8 cellular contexts compared by ENCODE assay signal in genomic region chr18:11906926-11907874, GRCh38. TPM values are rescaled to one million over a fixed set of nuclear protein-coding genes. Genes with fewer than 3 reads are reported as not detected.
DNase-seq lines count a peak whose midpoint lies in the region; ATAC-seq, FAIRE-seq and TF ChIP-seq lines count a peak whose summit lies in the region.

No MANE protein-coding gene starts in this region.

- peak overlapping the region; percentile 88 for H3K4me3 Mint-ChIP-seq in activated CD4-positive, alpha-beta T cell treated with anti-CD3 and anti-CD28 coated beads for 36 hours
- peak overlapping the region; percentile 92 for H3K4me3 Mint-ChIP-seq in activated naive CD8-positive, alpha-beta T cell treated with anti-CD3 and anti-CD28 coated beads, Interleukin-2, amount 50 U/mL, for 24 hours

- TF ChIP-seq CTCF in HepG2 (CRISPR knock-in tag; IDR thresholded peaks at IDR 0.05) (no peak), thyroid gland (IDR thresholded peaks at IDR 0.05) (no peak)

- CTCF ChIA-PET in activated CD4-positive, alpha-beta T cell treated with anti-CD3 and anti-CD28 coated beads for 36 hours (lab: Charles Lee): no interaction called here
- CTCF ChIA-PET in HepG2 (lab: Yijun Ruan, JAX; ENCODE audit: low intra/inter-chr PET ratio, low total read pairs): no interaction called here

- peaks cover 30% of the 10 kb centered on the region for H3K4me1 ChIP-seq in HepG2 (ENCODE audit: insufficient read depth, low read length)
- H3K4me1 ChIP-seq in thyroid gland: peaks cover 20 to 24% of the 10 kb centered on the region in 2 donors

- no peaks in the 10 kb centered on the region for H3K79me2 ChIP-seq in HepG2 (ENCODE audit: insufficient read depth, low read length)

- H4K20me1 ChIP-seq in HepG2 (ENCODE audit: insufficient read depth, low read length): no peaks in the 10 kb centered on the region

- H3K4me3 ChIP-seq in HepG2 (replicated peaks in 1 of 3; ENCODE audit: insufficient read depth in 1 of 3, low read depth in 2 of 3, low read length in 3 of 3) (peak overlapping the region; percentile 68 to 86 (median 82)), thyroid gland (replicated peaks in 1 of 3) (peak overlapping the region in 2 of 3 donors; percentile 18 to 77)

- POLR2A ChIA-PET in activated CD4-positive, alpha-beta T cell treated with anti-CD3 and anti-CD28 coated beads for 36 hours (lab: Charles Lee): no interaction called here
- POLR2A ChIA-PET in HepG2 (lab: Yijun Ruan, JAX): interaction anchor here (0.7 to 3.3 kb wide), 3 partner anchors 17 to 88 kb away, joined by 3 to 13 read pairs (median 3); no protein-coding TSS in a partner anchor

- intact Hi-C loops in activated CD4-positive, alpha-beta T cell treated with anti-CD3 and anti-CD28 coated beads for 36 hours (cut with DNase I, micrococcal nuclease): loop anchor here in 1 of 2 experiments (5.0 kb wide), 1 partner anchor 1995 kb away; the partner anchor contains the start of gene VAPA
- intact Hi-C loops in HepG2 (cut with micrococcal nuclease; ENCODE audit: unreplicated experiment): loop anchor here (5.0 to 10.0 kb wide), 2 partner anchors 35 to 52 kb away; partner anchors contain the start of gene CHMP1B
- intact Hi-C loops in thyroid gland (cut with DNase I): loop anchor here (10.0 kb wide), 1 partner anchor 52 kb away; the partner anchor contains the start of gene CHMP1B

- no TSS peak for BruUV-seq in HepG2 (replicated peaks; lab: Mats Ljungman, UMichigan)

- H3K27ac Mint-ChIP-seq in activated CD4-positive, alpha-beta T cell treated with anti-CD3 and anti-CD28 coated beads for 36 hours: peak overlapping the region; percentile 94
- H3K27ac Mint-ChIP-seq in activated naive CD8-positive, alpha-beta T cell treated with anti-CD3 and anti-CD28 coated beads, Interleukin-2, amount 50 U/mL, for 24 hours: peak overlapping the region; percentile 89

- no peak for ATAC-seq in activated CD4-positive, alpha-beta T cell treated with anti-CD3 and anti-CD28 coated beads for 36 hours
- no peak for ATAC-seq in activated naive CD8-positive, alpha-beta T cell treated with anti-CD3 and anti-CD28 coated beads, Interleukin-2, amount 50 U/mL, for 24 hours
- no peak for ATAC-seq in HepG2
- no peak for ATAC-seq in HG03571 (IDR thresholded peaks at IDR 0.05; ENCODE audit: unreplicated experiment)

- no peak for FAIRE-seq in HepG2 (lab: Jason Lieb, UNC)

- no peak for TF ChIP-seq RAD21 in HepG2 (CRISPR knock-in tag; IDR thresholded peaks at IDR 0.05)

- peak; percentile 21 for DNase-seq in activated CD4-positive, alpha-beta T cell treated with anti-CD3 and anti-CD28 coated beads for 36 hours
- no peak for DNase-seq in activated CD4-positive, alpha-beta T cell treated with anti-CD3 and anti-CD28 coated beads for 4 hours
- peak; percentile 7 for DNase-seq in activated naive CD8-positive, alpha-beta T cell treated with anti-CD3 and anti-CD28 coated beads, Interleukin-2, amount 50 U/mL, for 24 hours
- no peak for DNase-seq in HepG2 (ENCODE audit: low spot score)
- DNase-seq in thyroid gland: peak; percentile 16 to 28
- DNase-seq in COLO668 (lab: John Stamatoyannopoulos, UW; ENCODE audit: unreplicated experiment): no peak
- no peak for DNase-seq in islet precursor cell

- peak overlapping the region; percentile 83 for H3K4me2 ChIP-seq in HepG2 (ENCODE audit: low read depth, low read length)

- no peaks in the 10 kb centered on the region for H3K9me3 Mint-ChIP-seq in activated CD4-positive, alpha-beta T cell treated with anti-CD3 and anti-CD28 coated beads for 36 hours (ENCODE audit: low read depth)
- no peaks in the 10 kb centered on the region for H3K9me3 Mint-ChIP-seq in activated naive CD8-positive, alpha-beta T cell treated with anti-CD3 and anti-CD28 coated beads, Interleukin-2, amount 50 U/mL, for 24 hours

- H3K36me3 ChIP-seq in HepG2 (replicated peaks in 1 of 2; ENCODE audit: control insufficient read depth in 1 of 2, insufficient read depth in 2 of 2, low read length in 2 of 2) (no peaks in the 10 kb centered on the region), thyroid gland (no peaks in the 10 kb centered on the region)

- TF ChIP-seq EP300 in HepG2 (IDR thresholded peaks at IDR 0.05; ENCODE audit: low read depth in 2 of 2, low read length in 2 of 2) (no peak), HepG2 (CRISPR knock-in tag; IDR thresholded peaks at IDR 0.05; ENCODE audit: borderline replicate concordance) (no peak)

- H3K27me3 ChIP-seq in HepG2 (ENCODE audit: control insufficient read depth in 1 of 2, insufficient read depth in 2 of 2, low read length in 2 of 2) (no peaks in the 10 kb centered on the region; a peak in 1 of 5 replicates), thyroid gland (no peaks in the 10 kb centered on the region)

- H3K4me1 Mint-ChIP-seq in activated CD4-positive, alpha-beta T cell treated with anti-CD3 and anti-CD28 coated beads for 36 hours: peaks cover 18% of the 10 kb centered on the region
- H3K4me1 Mint-ChIP-seq in activated naive CD8-positive, alpha-beta T cell treated with anti-CD3 and anti-CD28 coated beads, Interleukin-2, amount 50 U/mL, for 24 hours: peaks cover 24% of the 10 kb centered on the region

- WGBS in HepG2 (ENCODE audit: low lambda C conversion rate): 72% methylated on average over 20 of the region's 20 CpGs
- WGBS in thyroid gland, 2 donors: 62 to 64% methylated on average over 20 of the region's 20 CpGs

- no peak for TF ChIP-seq POLR2A in HepG2 (IDR thresholded peaks at IDR 0.05; ENCODE audit: insufficient read depth in 1 of 2, low read depth in 2 of 2, low read length in 2 of 2)
- no peak for TF ChIP-seq POLR2A in thyroid gland (IDR thresholded peaks at IDR 0.05)

- H3K9ac ChIP-seq in HepG2 (ENCODE audit: insufficient read depth, low read depth, low read length): peak overlapping the region; percentile 88

- in situ Hi-C loops in HepG2 (cut with HindIII; ENCODE audit: extremely low pct_ligation_motif_present, low pct_unique_long_range_greater_than_20kb): no loop called here

- H3K9me3 ChIP-seq in HepG2 (ENCODE audit: low read length) (no peaks in the 10 kb centered on the region), thyroid gland (no peaks in the 10 kb centered on the region)

- H3K36me3 Mint-ChIP-seq in activated CD4-positive, alpha-beta T cell treated with anti-CD3 and anti-CD28 coated beads for 36 hours (ENCODE audit: low read depth): peaks cover 17% of the 10 kb centered on the region
- peaks cover 4% of the 10 kb centered on the region for H3K36me3 Mint-ChIP-seq in activated naive CD8-positive, alpha-beta T cell treated with anti-CD3 and anti-CD28 coated beads, Interleukin-2, amount 50 U/mL, for 24 hours (ENCODE audit: low read depth)

- no peak overlapping the region for H2AFZ ChIP-seq in HepG2 (ENCODE audit: low read length)

- peak overlapping the region; percentile 96 for H3K27ac ChIP-seq in HepG2 (ENCODE audit: extremely low read length, insufficient read depth, low read length)
- H3K27ac ChIP-seq in thyroid gland: peak overlapping the region in 2 of 3 donors; percentile 99

- no peaks in the 10 kb centered on the region for H3K27me3 Mint-ChIP-seq in activated CD4-positive, alpha-beta T cell treated with anti-CD3 and anti-CD28 coated beads for 36 hours
- no peaks in the 10 kb centered on the region for H3K27me3 Mint-ChIP-seq in activated naive CD8-positive, alpha-beta T cell treated with anti-CD3 and anti-CD28 coated beads, Interleukin-2, amount 50 U/mL, for 24 hours

RNA-seq across cellular contexts. Expression of gene MPPE1, which starts 0.9 kb away (rescaled TPM):
- total RNA-seq in activated CD4-positive, alpha-beta T cell treated with anti-CD3 and anti-CD28 coated beads for 36 hours: 10 to 100 TPM; 22.4 to 29.6 TPM
- total RNA-seq in HepG2 (2016; rRNA removed; fragmentation: Illumina TruSeq; extraction: Trizol) (5.4 and 11.9 TPM in 2 replicates), thyroid gland (100 to 1,000 TPM in 1 of 4 donors, 10 to 100 TPM in 3; 50.0 to 111 (median 76.7) TPM)
- total RNA-seq in HepG2 (2016; cell fraction: cytosol; rRNA removed; fragmentation: Illumina TruSeq; extraction: Trizol; ENCODE audit: low read depth): 9.1 and 12.1 TPM in 2 replicates
- total RNA-seq in HepG2 (2016; cell fraction: insoluble cytoplasmic fraction; rRNA removed; fragmentation: Illumina TruSeq; extraction: Trizol): 3.6 and 11.9 TPM in 2 replicates
- 7.1 and 10.4 TPM in 2 replicates for total RNA-seq in HepG2 (2016; cell fraction: membrane; rRNA removed; fragmentation: Illumina TruSeq; extraction: Trizol)
- 19.6 and 20.7 TPM in 2 replicates for total RNA-seq in HepG2 (2016; cell fraction: nucleus; rRNA removed; fragmentation: Illumina TruSeq; extraction: Trizol)
- 9.6 and 10.6 TPM in 2 replicates for polyA plus RNA-seq in HepG2 (2011; rRNA removed)
- 5.0 and 6.2 TPM in 2 replicates for polyA plus RNA-seq in HepG2 (2011; cell fraction: cytosol; rRNA removed)
- 18.2 and 19.2 TPM in 2 replicates for polyA plus RNA-seq in HepG2 (2011; cell fraction: nucleus; rRNA removed)
- polyA plus RNA-seq in HepG2 (2012): 6.4 and 7.1 TPM in 2 replicates
- polyA plus RNA-seq in HepG2 (2016; cell fraction: cytosol; fragmentation: Illumina TruSeq; extraction: Trizol; ENCODE audit: low read depth): 14.6 and 22.2 TPM in 2 replicates
- polyA plus RNA-seq in HepG2 (2016; cell fraction: insoluble cytoplasmic fraction; fragmentation: Illumina TruSeq; extraction: Trizol; ENCODE audit: low read depth): 4.6 and 6.6 TPM in 2 replicates
- 8.0 and 12.4 TPM in 2 replicates for polyA plus RNA-seq in HepG2 (2016; cell fraction: membrane; fragmentation: Illumina TruSeq; extraction: Trizol; ENCODE audit: low read depth)
- 31.1 and 36.4 TPM in 2 replicates for polyA plus RNA-seq in HepG2 (2016; cell fraction: nucleus; fragmentation: Illumina TruSeq; extraction: Trizol; ENCODE audit: insufficient read depth, low read depth)
- 8.2 and 19.5 TPM in 2 replicates for polyA minus RNA-seq in HepG2 (2011; rRNA and poly(A)+ RNA removed; ENCODE audit: low replicate concordance)
- polyA minus RNA-seq in HepG2 (2011; cell fraction: cytosol; rRNA and poly(A)+ RNA removed): 3.4 and 4.1 TPM in 2 replicates
- 21.0 and 21.2 TPM in 2 replicates for polyA minus RNA-seq in HepG2 (2011; cell fraction: nucleus; rRNA and poly(A)+ RNA removed)

RNA-seq across cellular contexts. Expression of gene CHMP1B, which starts 56.0 kb away (rescaled TPM):
- 10 to 100 TPM; 20.4 to 20.9 TPM for total RNA-seq in activated CD4-positive, alpha-beta T cell treated with anti-CD3 and anti-CD28 coated beads for 36 hours
- total RNA-seq in HepG2 (2016; rRNA removed; fragmentation: Illumina TruSeq; extraction: Trizol): 18.8 and 24.0 TPM in 2 replicates
- total RNA-seq in HepG2 (2016; cell fraction: cytosol; rRNA removed; fragmentation: Illumina TruSeq; extraction: Trizol; ENCODE audit: low read depth): 4.1 TPM in 2 replicates
- 18.9 and 22.7 TPM in 2 replicates for total RNA-seq in HepG2 (2016; cell fraction: insoluble cytoplasmic fraction; rRNA removed; fragmentation: Illumina TruSeq; extraction: Trizol)
- 8.7 and 9.1 TPM in 2 replicates for total RNA-seq in HepG2 (2016; cell fraction: membrane; rRNA removed; fragmentation: Illumina TruSeq; extraction: Trizol)
- 15.1 and 15.2 TPM in 2 replicates for total RNA-seq in HepG2 (2016; cell fraction: nucleus; rRNA removed; fragmentation: Illumina TruSeq; extraction: Trizol)
- 19.1 and 20.2 TPM in 2 replicates for polyA plus RNA-seq in HepG2 (2011; rRNA removed)
- polyA plus RNA-seq in HepG2 (2011; cell fraction: cytosol; rRNA removed): 19.1 and 22.1 TPM in 2 replicates
- polyA plus RNA-seq in HepG2 (2011; cell fraction: nucleus; rRNA removed): 6.4 and 8.0 TPM in 2 replicates
- 23.0 and 26.4 TPM in 2 replicates for polyA plus RNA-seq in HepG2 (2012)
- 2.7 and 2.9 TPM in 2 replicates for polyA plus RNA-seq in HepG2 (2016; cell fraction: cytosol; fragmentation: Illumina TruSeq; extraction: Trizol; ENCODE audit: low read depth)
- polyA plus RNA-seq in HepG2 (2016; cell fraction: insoluble cytoplasmic fraction; fragmentation: Illumina TruSeq; extraction: Trizol; ENCODE audit: low read depth): 29.6 and 30.5 TPM in 2 replicates
- polyA plus RNA-seq in HepG2 (2016; cell fraction: membrane; fragmentation: Illumina TruSeq; extraction: Trizol; ENCODE audit: low read depth): 5.7 and 6.2 TPM in 2 replicates
- 21.5 and 22.8 TPM in 2 replicates for polyA plus RNA-seq in HepG2 (2016; cell fraction: nucleus; fragmentation: Illumina TruSeq; extraction: Trizol; ENCODE audit: insufficient read depth, low read depth)
- 15.1 and 30.4 TPM in 2 replicates for polyA minus RNA-seq in HepG2 (2011; rRNA and poly(A)+ RNA removed; ENCODE audit: low replicate concordance)
- 11.8 and 14.1 TPM in 2 replicates for polyA minus RNA-seq in HepG2 (2011; cell fraction: cytosol; rRNA and poly(A)+ RNA removed)
- polyA minus RNA-seq in HepG2 (2011; cell fraction: nucleus; rRNA and poly(A)+ RNA removed): 12.7 and 15.6 TPM in 2 replicates
- total RNA-seq in thyroid gland: 10 to 100 TPM; 75.4 to 99.5 (median 85.9) TPM

Comparison
In these comparisons a context has a peak if more than half of its experiments do, and no peak if none do; other contexts are left out.
1. DNase-seq: peak in activated CD4-positive, alpha-beta T cell treated with anti-CD3 and anti-CD28 coated beads for 36 hours (single experiment), activated naive CD8-positive, alpha-beta T cell treated with anti-CD3 and anti-CD28 coated beads, Interleukin-2, amount 50 U/mL, for 24 hours (single experiment) and thyroid gland (2 of 2); none in activated CD4-positive, alpha-beta T cell treated with anti-CD3 and anti-CD28 coated beads for 4 hours (0 of 2), HepG2 (single experiment), COLO668 (single experiment) and islet precursor cell (single experiment).